ENCODE assay signal across 15 cellular contexts in genomic region chr2:189426886-189427285, GRCh38.
"Had no signal": no experiment of that assay in that cellular context is flagged by ENCODE, and none has a peak within 500 bp of the region (broad histone marks: within the 10 kb centered on the region; RNA-seq: fewer than 3 reads in every experiment).

No MANE protein-coding gene starts in this region.

- ATAC-seq: gastrocnemius medialis; heart right ventricle; naive thymus-derived CD4-positive, alpha-beta T cell had no signal

- H3K27me3 Mint-ChIP-seq: naive thymus-derived CD4-positive, alpha-beta T cell; type B pancreatic cell had no signal

- H3K4me1 Mint-ChIP-seq: nephron progenitor cell had no signal

- H3K36me3 ChIP-seq: esophagus muscularis mucosa, gastrocnemius medialis, heart right ventricle, sigmoid colon had no signal

- H3K27me3 ChIP-seq: esophagus muscularis mucosa, gastrocnemius medialis, heart right ventricle, sigmoid colon had no signal

- H3K27ac Mint-ChIP-seq: naive thymus-derived CD4-positive, alpha-beta T cell; nephron progenitor cell; type B pancreatic cell had no signal

- H3K4me3 Mint-ChIP-seq: naive thymus-derived CD4-positive, alpha-beta T cell; nephron progenitor cell; type B pancreatic cell had no signal

- H3K9me3 Mint-ChIP-seq: nephron progenitor cell, type B pancreatic cell had no signal

- H3K4me1 ChIP-seq: esophagus muscularis mucosa, gastrocnemius medialis, heart right ventricle, sigmoid colon had no signal

- H3K36me3 Mint-ChIP-seq: type B pancreatic cell had no signal

- H3K27ac ChIP-seq: epithelial cell of prostate, esophagus muscularis mucosa, gastrocnemius medialis, heart right ventricle, sigmoid colon, skin epidermis had no signal

- H3K4me3 ChIP-seq: esophagus muscularis mucosa, gastrocnemius medialis, heart right ventricle, sigmoid colon, skin epidermis had no signal

- H3K9me3 ChIP-seq: esophagus muscularis mucosa, gastrocnemius medialis, heart right ventricle, sigmoid colon had no signal

- FAIRE-seq: endometrium had no signal

- DNase-seq: effector memory CD4-positive, alpha-beta T cell; gastrocnemius medialis; heart right ventricle; hypothalamus; kidney glomerular epithelial cell; naive thymus-derived CD4-positive, alpha-beta T cell; nephron progenitor cell; sigmoid colon; stimulated activated CD4-positive, alpha-beta T cell treated with anti-CD3 and anti-CD28 coated beads, Interleukin-2, amount 100 ng/mL, for 24 hours; stimulated activated naive CD4-positive, alpha-beta T cell treated with Interleukin-2 at 50 U/mL for 16 hours had no signal
